Comparison of ENCODE assay signal across 1 cellular context in the genomic region with DNA sequence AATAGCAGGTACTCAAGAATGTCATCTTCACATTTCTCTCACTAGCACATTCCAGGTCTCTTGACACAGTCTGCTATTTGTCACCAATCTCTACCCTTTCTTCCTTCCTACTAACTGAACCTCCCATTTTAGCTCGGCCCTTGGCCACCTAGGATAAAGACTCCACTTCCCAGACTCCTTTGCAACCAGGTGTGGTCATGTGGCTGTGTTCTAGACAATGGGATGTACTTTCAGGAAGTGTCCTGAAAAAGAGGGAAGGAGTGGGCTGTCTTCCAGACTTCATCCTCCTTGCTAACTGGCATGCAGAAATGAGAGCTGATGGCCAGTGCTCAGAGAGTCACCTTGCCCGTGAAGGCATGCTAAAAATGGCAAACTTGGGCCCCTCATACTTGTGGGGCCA.
A peak's percentile ranks its signal among the peaks of the same experiment; 100 is the strongest.
TF ChIP-seq lines count a peak whose summit lies in the region.

No MANE protein-coding gene starts in this region.

TF ChIP-seq in H1, 55 proteins besides CTCF, POLR2A, EP300 and RAD21:
- TF ChIP-seq SIRT6 (IDR thresholded peaks at IDR 0.05; ENCODE audit: low read length) (no peak), MAFK (IDR thresholded peaks at IDR 0.05; ENCODE audit: low read depth, low read length) (no peak), TBP (IDR thresholded peaks at IDR 0.05; ENCODE audit: low read depth, low read length) (no peak), NRF1 (IDR thresholded peaks at IDR 0.05; ENCODE audit: low read depth, low read length) (no peak), TCF12 (IDR thresholded peaks at IDR 0.05; ENCODE audit: low read depth, low read length) (no peak), CBX5 (IDR thresholded peaks at IDR 0.05; ENCODE audit: low read depth, low read length) (no peak), EGR1 (IDR thresholded peaks at IDR 0.05; ENCODE audit: borderline replicate concordance, low read depth, low read length) (no peak), SP4 (IDR thresholded peaks at IDR 0.05; ENCODE audit: low read length) (no peak), YY1 (IDR thresholded peaks at IDR 0.05; ENCODE audit: low read depth, low read length) (peak; percentile 44; the same call in 1 of the 2 replicates), SP1 (IDR thresholded peaks at IDR 0.05; ENCODE audit: low read depth, low read length) (no peak), CHD2 (IDR thresholded peaks at IDR 0.05; ENCODE audit: low read length) (no peak), CHD1 (IDR thresholded peaks at IDR 0.05; ENCODE audit: low read depth, low read length) (no peak), FOSL1 (IDR thresholded peaks at IDR 0.05; ENCODE audit: insufficient read depth, low read depth, low read length) (no peak), USF2 (IDR thresholded peaks at IDR 0.05; ENCODE audit: low read length) (peak; percentile 75), SIX5 (IDR thresholded peaks at IDR 0.05; ENCODE audit: low read depth, low read length) (peak; percentile 62), SIN3A (conservative IDR thresholded peaks at IDR 0.05 in 1 of 2, IDR thresholded peaks at IDR 0.05 in 1 of 2; ENCODE audit: low read depth in 1 of 2, low read length in 2 of 2) (no peak)
